Comparison of ENCODE assay signal across 8 cellular contexts in genomic region chr2:170361359-170361936, GRCh38.
A peak's percentile ranks its signal among the peaks of the same experiment; 100 is the strongest.
DNase-seq lines count a peak whose midpoint lies in the region; ATAC-seq, FAIRE-seq and TF ChIP-seq lines count a peak whose summit lies in the region.

No MANE protein-coding gene starts in this region.

- intact Hi-C loops in CD4-positive, alpha-beta memory T cell (cut with micrococcal nuclease) = loop anchor here (1.0 to 2.0 kb wide), 2 partner anchors 47 to 451 kb away; no protein-coding TSS in a partner anchor
- intact Hi-C loops in endothelial cell of umbilical vein (cut with micrococcal nuclease) = loop anchor here (1.0 kb wide), 3 partner anchors 37 to 455 kb away; partner anchors contain the start of gene GAD1
- intact Hi-C loops in naive thymus-derived CD4-positive, alpha-beta T cell (cut with micrococcal nuclease) = loop anchor here (1.0 to 5.0 kb wide), 8 partner anchors 10 to 512 kb away; no protein-coding TSS in a partner anchor

- no peaks in the 10 kb centered on the region for H4K20me1 ChIP-seq in endothelial cell of umbilical vein (replicated peaks; ENCODE audit: control insufficient read depth, extremely low read depth, insufficient read depth, low read length)

- H2AFZ ChIP-seq in endothelial cell of umbilical vein (ENCODE audit: low read depth, low read length) = no peak overlapping the region

- H3K36me3 ChIP-seq in CD4-positive, alpha-beta memory T cell (ENCODE audit: insufficient read depth, low read length) = no peaks in the 10 kb centered on the region
- no peaks in the 10 kb centered on the region for H3K36me3 ChIP-seq in endothelial cell of umbilical vein (ENCODE audit: control insufficient read depth in 2 of 2, extremely low read depth in 1 of 2, insufficient read depth in 2 of 2, low read length in 2 of 2)
- no peaks in the 10 kb centered on the region for H3K36me3 ChIP-seq in naive thymus-derived CD4-positive, alpha-beta T cell (ENCODE audit: control insufficient read depth in 2 of 3, insufficient read depth in 3 of 3, low read length in 3 of 3)
- H3K36me3 ChIP-seq in thoracic aorta = no peaks in the 10 kb centered on the region

- peak in 4 of 5 donors; percentile 34 to 46 (median 42) for DNase-seq in CD4-positive, alpha-beta memory T cell
- DNase-seq in NCI-H2196 (lab: John Stamatoyannopoulos, UW; ENCODE audit: unreplicated experiment) (peak; percentile 37), endothelial cell of umbilical vein (ENCODE audit: low read depth, low spot score) (peak; percentile 75), thoracic aorta (ENCODE audit: low spot score) (no peak)
- peak; percentile 70 for DNase-seq in activated CD4-positive, alpha-beta T cell treated with anti-CD3 and anti-CD28 coated beads, Interleukin-2, amount 10 ng/mL, durations not matched to agents 7 days and 5 days
- DNase-seq in naive thymus-derived CD4-positive, alpha-beta T cell = peak; percentile 10 to 58 (median 46)

- peaks cover 4 to 12% (median 8%) of the 10 kb centered on the region in 4 donors for H3K4me1 Mint-ChIP-seq in CD4-positive, alpha-beta memory T cell
- H3K4me1 Mint-ChIP-seq in activated CD4-positive, alpha-beta T cell treated with anti-CD3 and anti-CD28 coated beads, Interleukin-2, amount 10 ng/mL, durations not matched to agents 7 days and 5 days = peaks cover 35% of the 10 kb centered on the region
- H3K4me1 Mint-ChIP-seq in naive thymus-derived CD4-positive, alpha-beta T cell = peaks cover 3 to 49% (median 8%) of the 10 kb centered on the region in 7 donors

- ATAC-seq in GM19397 (IDR thresholded peaks at IDR 0.05; ENCODE audit: unreplicated experiment) (peak; percentile 69), thoracic aorta (ENCODE audit: insufficient number of reproducible peaks, low FRiP score, low read depth) (no peak), HG02623 (IDR thresholded peaks at IDR 0.05; ENCODE audit: unreplicated experiment) (no peak)
- ATAC-seq in naive thymus-derived CD4-positive, alpha-beta T cell = peak; percentile 84

- H3K27ac ChIP-seq in CD4-positive, alpha-beta memory T cell (ENCODE audit: low read depth, low read length) = no peak overlapping the region
- H3K27ac ChIP-seq in endothelial cell of umbilical vein (ENCODE audit: insufficient read depth, low read depth, low read length) = no peak overlapping the region
- no peak overlapping the region for H3K27ac ChIP-seq in naive thymus-derived CD4-positive, alpha-beta T cell (ENCODE audit: low read depth, low read length)
- H3K27ac ChIP-seq in thoracic aorta = no peak overlapping the region

- H3K27me3 Mint-ChIP-seq in CD4-positive, alpha-beta memory T cell = peaks cover 14 to 24% of the 10 kb centered on the region in 2 donors
- peaks cover 7% of the 10 kb centered on the region for H3K27me3 Mint-ChIP-seq in activated CD4-positive, alpha-beta T cell treated with anti-CD3 and anti-CD28 coated beads, Interleukin-2, amount 10 ng/mL, durations not matched to agents 7 days and 5 days
- peaks cover under 1 to 23% (median 12%) of the 10 kb centered on the region in 5 donors for H3K27me3 Mint-ChIP-seq in naive thymus-derived CD4-positive, alpha-beta T cell

- no peaks in the 10 kb centered on the region for H3K79me2 ChIP-seq in endothelial cell of umbilical vein (ENCODE audit: control insufficient read depth, insufficient read depth, low read length)

- no peak overlapping the region for H3K27ac Mint-ChIP-seq in CD4-positive, alpha-beta memory T cell
- peak overlapping the region; percentile 0 for H3K27ac Mint-ChIP-seq in activated CD4-positive, alpha-beta T cell treated with anti-CD3 and anti-CD28 coated beads, Interleukin-2, amount 10 ng/mL, durations not matched to agents 7 days and 5 days
- H3K27ac Mint-ChIP-seq in naive thymus-derived CD4-positive, alpha-beta T cell = peak overlapping the region in 2 of 9 donors; percentile 9 to 75

- H3K9me3 Mint-ChIP-seq in CD4-positive, alpha-beta memory T cell = no peaks in the 10 kb centered on the region
- H3K9me3 Mint-ChIP-seq in activated CD4-positive, alpha-beta T cell treated with anti-CD3 and anti-CD28 coated beads, Interleukin-2, amount 10 ng/mL, durations not matched to agents 7 days and 5 days = no peaks in the 10 kb centered on the region
- H3K9me3 Mint-ChIP-seq in naive thymus-derived CD4-positive, alpha-beta T cell = no peaks in the 10 kb centered on the region

- no peaks in the 10 kb centered on the region for H3K9me3 ChIP-seq in CD4-positive, alpha-beta memory T cell (ENCODE audit: control insufficient read depth in 1 of 2, low read length in 2 of 2)
- H3K9me3 ChIP-seq in endothelial cell of umbilical vein (replicated peaks; ENCODE audit: control insufficient read depth, insufficient read depth, low read length) (no peaks in the 10 kb centered on the region), thoracic aorta (no peaks in the 10 kb centered on the region)
- no peaks in the 10 kb centered on the region for H3K9me3 ChIP-seq in naive thymus-derived CD4-positive, alpha-beta T cell (ENCODE audit: control insufficient read depth in 2 of 3, low read length in 3 of 3)

- BruUV-seq in endothelial cell of umbilical vein (replicated peaks; lab: Mats Ljungman, UMichigan) = no TSS peak

- no peak overlapping the region for H3K4me2 ChIP-seq in endothelial cell of umbilical vein (ENCODE audit: insufficient read depth, low read length)

- peak; percentile 87 for FAIRE-seq in endothelial cell of umbilical vein (lab: Jason Lieb, UNC)

- H3K9ac ChIP-seq in endothelial cell of umbilical vein (replicated peaks; ENCODE audit: extremely low read depth, insufficient read depth, low read length) = no peak overlapping the region

- no peak for TF ChIP-seq POLR2A in endothelial cell of umbilical vein (IDR thresholded peaks at IDR 0.05; ENCODE audit: low read depth, low read length)

- TF ChIP-seq CTCF in endothelial cell of umbilical vein (IDR thresholded peaks at IDR 0.05; ENCODE audit: extremely low read depth in 1 of 2, insufficient read depth in 1 of 2, low read depth in 1 of 2, low read length in 2 of 2) (peak; percentile 71 to 72), thoracic aorta (IDR thresholded peaks at IDR 0.05) (peak; percentile 43)

- no peaks in the 10 kb centered on the region for H3K9me1 ChIP-seq in endothelial cell of umbilical vein (replicated peaks; ENCODE audit: control insufficient read depth, extremely low read depth, insufficient read depth, low read length)

- H3K36me3 Mint-ChIP-seq in CD4-positive, alpha-beta memory T cell = no peaks in the 10 kb centered on the region
- no peaks in the 10 kb centered on the region for H3K36me3 Mint-ChIP-seq in activated CD4-positive, alpha-beta T cell treated with anti-CD3 and anti-CD28 coated beads, Interleukin-2, amount 10 ng/mL, durations not matched to agents 7 days and 5 days (ENCODE audit: low read depth)
- no peaks in the 10 kb centered on the region for H3K36me3 Mint-ChIP-seq in naive thymus-derived CD4-positive, alpha-beta T cell

- H3K27me3 ChIP-seq in CD4-positive, alpha-beta memory T cell (ENCODE audit: insufficient read depth, low read length) = peaks cover 3% of the 10 kb centered on the region
- H3K27me3 ChIP-seq in endothelial cell of umbilical vein (ENCODE audit: control insufficient read depth in 2 of 2, insufficient read depth in 2 of 2, low read length in 2 of 2) = peaks cover 41 to 63% of the 10 kb centered on the region in 2 experiments
- H3K27me3 ChIP-seq in naive thymus-derived CD4-positive, alpha-beta T cell (ENCODE audit: control insufficient read depth in 2 of 2, insufficient read depth in 2 of 2, low read length in 2 of 2) = no peaks in the 10 kb centered on the region
- no peaks in the 10 kb centered on the region for H3K27me3 ChIP-seq in thoracic aorta (replicated peaks; ENCODE audit: insufficient read depth)

- POLR2A ChIA-PET in CD4-positive, alpha-beta memory T cell (lab: Charles Lee; ENCODE audit: partially characterized antibody) = no interaction called here
- POLR2A ChIA-PET in activated CD4-positive, alpha-beta T cell treated with anti-CD3 and anti-CD28 coated beads, Interleukin-2, amount 10 ng/mL, durations not matched to agents 7 days and 5 days (lab: Charles Lee) = interaction anchor here (0.6 kb wide), 1 partner anchor 367 kb away, joined by 3 read pairs; no protein-coding TSS in a partner anchor
- POLR2A ChIA-PET in endothelial cell of umbilical vein (lab: Charles Lee) = no interaction called here
- POLR2A ChIA-PET in naive thymus-derived CD4-positive, alpha-beta T cell (lab: Charles Lee) = interaction anchor here (1.4 kb wide), 1 partner anchor 14 kb away, joined by 3 read pairs; no protein-coding TSS in a partner anchor

- CTCF ChIA-PET in CD4-positive, alpha-beta memory T cell (lab: Charles Lee; ENCODE audit: partially characterized antibody) = interaction anchor here (0.6 to 5.8 kb wide), 18 partner anchors 8 to 513 kb away, joined by 3 to 29 read pairs (median 4); partner anchors contain the start of gene GAD1
- CTCF ChIA-PET in activated CD4-positive, alpha-beta T cell treated with anti-CD3 and anti-CD28 coated beads, Interleukin-2, amount 10 ng/mL, durations not matched to agents 7 days and 5 days (lab: Charles Lee) = interaction anchor here (0.6 to 1.9 kb wide), 17 partner anchors 9 to 568 kb away, joined by 3 to 8 read pairs (median 3); partner anchors contain the start of gene GORASP2
- CTCF ChIA-PET in endothelial cell of umbilical vein (lab: Charles Lee) = interaction anchor here (0.6 to 8.2 kb wide), 49 partner anchors 9 to 910 kb away, joined by 3 to 118 read pairs (median 4); partner anchors contain the start of gene GAD1
- CTCF ChIA-PET in naive thymus-derived CD4-positive, alpha-beta T cell (lab: Charles Lee) = interaction anchor here (0.6 to 2.2 kb wide), 8 partner anchors 8 to 1355 kb away, joined by 3 to 9 read pairs (median 4); no protein-coding TSS in a partner anchor

- peaks cover 4% of the 10 kb centered on the region for H3K4me1 ChIP-seq in CD4-positive, alpha-beta memory T cell (ENCODE audit: insufficient read depth, low read length)
- no peaks in the 10 kb centered on the region for H3K4me1 ChIP-seq in endothelial cell of umbilical vein (ENCODE audit: control insufficient read depth, extremely low read depth, insufficient read depth, low read length)
- H3K4me1 ChIP-seq in naive thymus-derived CD4-positive, alpha-beta T cell (ENCODE audit: control insufficient read depth in 2 of 2, insufficient read depth in 2 of 2, low read length in 2 of 2) = peaks cover 0 to 6% of the 10 kb centered on the region in 2 donors
- H3K4me1 ChIP-seq in thoracic aorta (ENCODE audit: control insufficient read depth in 1 of 2, low read depth in 2 of 2) = no peaks in the 10 kb centered on the region

- H3K4me3 ChIP-seq in CD4-positive, alpha-beta memory T cell (ENCODE audit: low read length in 2 of 2) = no peak overlapping the region
- H3K4me3 ChIP-seq in endothelial cell of umbilical vein (replicated peaks in 1 of 3; ENCODE audit: insufficient read depth in 1 of 3, low read depth in 1 of 3, low read length in 3 of 3) (no peak overlapping the region), thoracic aorta (no peak overlapping the region)
- no peak overlapping the region for H3K4me3 ChIP-seq in naive thymus-derived CD4-positive, alpha-beta T cell (ENCODE audit: low read length)

- no peak overlapping the region for H3K4me3 Mint-ChIP-seq in CD4-positive, alpha-beta memory T cell
- H3K4me3 Mint-ChIP-seq in activated CD4-positive, alpha-beta T cell treated with anti-CD3 and anti-CD28 coated beads, Interleukin-2, amount 10 ng/mL, durations not matched to agents 7 days and 5 days = no peak overlapping the region
- H3K4me3 Mint-ChIP-seq in naive thymus-derived CD4-positive, alpha-beta T cell = peak overlapping the region in 3 of 10 donors; percentile 0 to 56 (median 4)

- dilution Hi-C loops in endothelial cell of umbilical vein (cut with MboI; ENCODE audit: extremely low pct_ligation_motif_present, low sequenced_read_pairs) = no loop called here

Comparison
In these comparisons a context has a peak if more than half of its experiments do, and no peak if none do; other contexts are left out.
1. ATAC-seq: peak in GM19397 (single experiment) and naive thymus-derived CD4-positive, alpha-beta T cell (single experiment); none in thoracic aorta (single experiment) and HG02623 (single experiment).
2. POLR2A ChIA-PET loops: an anchor here in activated CD4-positive, alpha-beta T cell treated with anti-CD3 and anti-CD28 coated beads, Interleukin-2, amount 10 ng/mL, durations not matched to agents 7 days and 5 days (0.6 kb wide) and naive thymus-derived CD4-positive, alpha-beta T cell (1.4 kb wide); none called in CD4-positive, alpha-beta memory T cell and endothelial cell of umbilical vein.